In the genomic region with DNA sequence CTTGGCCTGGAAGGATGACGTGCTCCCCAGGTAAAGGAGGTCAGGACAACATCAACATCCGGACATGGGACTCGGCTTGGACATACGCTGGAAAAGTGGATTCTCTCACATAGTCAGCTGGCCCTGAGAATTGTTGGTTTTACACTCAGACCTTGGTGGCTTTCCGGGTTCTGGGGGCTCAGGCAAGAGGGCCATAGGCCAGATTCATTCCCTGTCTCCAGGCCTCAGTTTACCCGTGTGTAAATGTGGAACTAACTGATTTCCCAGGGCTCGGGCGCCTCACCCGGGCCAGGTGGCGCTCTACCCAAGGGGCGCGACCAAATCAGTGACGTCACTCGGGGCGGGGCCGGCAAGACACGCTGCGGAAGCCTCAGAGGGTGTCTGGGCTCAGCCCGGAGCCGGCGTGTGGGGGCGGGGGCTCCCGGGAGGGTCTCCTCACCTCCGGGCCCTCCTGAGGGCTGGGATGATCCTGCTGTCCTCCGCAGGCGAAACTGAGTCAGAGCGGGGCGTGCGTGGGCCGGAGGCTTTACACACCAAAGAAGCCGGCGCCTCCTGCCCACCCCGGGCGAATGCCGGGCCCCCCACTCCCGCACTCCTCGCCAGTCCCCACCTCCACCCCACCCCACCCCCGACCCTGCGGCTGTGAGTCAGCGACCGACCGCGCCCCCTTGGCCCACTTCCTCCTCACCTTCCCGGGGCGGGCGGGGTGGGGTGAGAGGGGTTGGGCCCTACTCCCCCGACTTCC, we compare ENCODE assay signal across 1 cellular context.
TF ChIP-seq lines count a peak whose summit lies in the region.

No MANE protein-coding gene starts in this region.

TF ChIP-seq in HEK293, 187 proteins besides CTCF, POLR2A, EP300 and RAD21 (continued from another document):
- TF ChIP-seq ZNF335 (tag by site-specific recombination; conservative IDR thresholded peaks at IDR 0.05) (peak; percentile 96), ZSCAN30 (tag by site-specific recombination; IDR thresholded peaks at IDR 0.05) (peak; percentile 30; the same call in 1 of the 2 replicates), ZBTB7A (tag by site-specific recombination; IDR thresholded peaks at IDR 0.05; ENCODE audit: low read depth) (peak; percentile 89; the same call in 1 of the 2 replicates), ZBTB17 (tag by site-specific recombination; IDR thresholded peaks at IDR 0.05) (0 out of 2 replicates have a peak, but pooled peaks have one; percentile 26), ZBTB48 (tag by site-specific recombination; IDR thresholded peaks at IDR 0.05) (peak; percentile 49; the same call in 1 of the 2 replicates), IKZF3 (tag by site-specific recombination; IDR thresholded peaks at IDR 0.05) (peak; percentile 49; the same call in 1 of the 2 replicates), ZNF530 (tag by site-specific recombination; IDR thresholded peaks at IDR 0.05; ENCODE audit: low read depth) (no peak), ZNF341 (tag by site-specific recombination; IDR thresholded peaks at IDR 0.05; ENCODE audit: low read depth) (no peak), PRDM4 (tag by site-specific recombination; IDR thresholded peaks at IDR 0.05) (peak; percentile 10; the same call in 1 of the 2 replicates)
- TF ChIP-seq, protein P1, sequence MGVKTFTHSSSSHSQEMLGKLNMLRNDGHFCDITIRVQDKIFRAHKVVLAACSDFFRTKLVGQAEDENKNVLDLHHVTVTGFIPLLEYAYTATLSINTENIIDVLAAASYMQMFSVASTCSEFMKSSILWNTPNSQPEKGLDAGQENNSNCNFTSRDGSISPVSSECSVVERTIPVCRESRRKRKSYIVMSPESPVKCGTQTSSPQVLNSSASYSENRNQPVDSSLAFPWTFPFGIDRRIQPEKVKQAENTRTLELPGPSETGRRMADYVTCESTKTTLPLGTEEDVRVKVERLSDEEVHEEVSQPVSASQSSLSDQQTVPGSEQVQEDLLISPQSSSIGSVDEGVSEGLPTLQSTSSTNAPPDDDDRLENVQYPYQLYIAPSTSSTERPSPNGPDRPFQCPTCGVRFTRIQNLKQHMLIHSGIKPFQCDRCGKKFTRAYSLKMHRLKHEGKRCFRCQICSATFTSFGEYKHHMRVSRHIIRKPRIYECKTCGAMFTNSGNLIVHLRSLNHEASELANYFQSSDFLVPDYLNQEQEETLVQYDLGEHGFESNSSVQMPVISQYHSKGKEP (tag by site-specific recombination; IDR thresholded peaks at IDR 0.05): 0 out of 2 replicates have a peak, but pooled peaks have one; percentile 5
- TF ChIP-seq, protein P2, sequence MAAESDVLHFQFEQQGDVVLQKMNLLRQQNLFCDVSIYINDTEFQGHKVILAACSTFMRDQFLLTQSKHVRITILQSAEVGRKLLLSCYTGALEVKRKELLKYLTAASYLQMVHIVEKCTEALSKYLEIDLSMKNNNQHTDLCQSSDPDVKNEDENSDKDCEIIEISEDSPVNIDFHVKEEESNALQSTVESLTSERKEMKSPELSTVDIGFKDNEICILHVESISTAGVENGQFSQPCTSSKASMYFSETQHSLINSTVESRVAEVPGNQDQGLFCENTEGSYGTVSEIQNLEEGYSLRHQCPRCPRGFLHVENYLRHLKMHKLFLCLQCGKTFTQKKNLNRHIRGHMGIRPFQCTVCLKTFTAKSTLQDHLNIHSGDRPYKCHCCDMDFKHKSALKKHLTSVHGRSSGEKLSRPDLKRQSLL (tag by site-specific recombination; IDR thresholded peaks at IDR 0.05): peak; percentile 60; the same call in 1 of the 2 replicates
